ENCODE assay signal across 19 cellular contexts in the genomic region with DNA sequence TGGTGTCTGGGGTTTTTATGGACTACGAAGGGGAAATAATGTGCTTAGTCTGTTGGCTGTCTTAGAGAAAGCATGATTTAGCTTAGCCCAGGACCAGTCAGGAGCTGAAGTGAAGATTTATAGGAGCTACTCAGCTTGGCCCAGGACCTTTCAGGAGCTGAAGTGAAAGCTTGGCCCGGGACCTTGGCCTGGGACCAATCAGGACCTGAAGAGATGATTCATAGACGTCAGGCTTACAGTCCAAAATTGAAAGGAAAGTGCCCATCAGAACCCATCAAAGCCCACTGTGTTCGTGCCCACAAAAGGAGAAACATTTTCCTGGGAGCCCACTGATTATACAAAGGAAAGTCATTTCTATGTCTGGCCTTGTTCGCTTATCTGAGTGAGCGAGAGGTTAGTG. TPM values are rescaled to one million over a fixed set of nuclear protein-coding genes. Genes with fewer than 3 reads are reported as not detected.
DNase-seq lines count a peak whose midpoint lies in the region; ATAC-seq and TF ChIP-seq lines count a peak whose summit lies in the region.
"Had no signal": no experiment of that assay in that cellular context is flagged by ENCODE, and none has a peak within 500 bp of the region (broad histone marks: within the 10 kb centered on the region; RNA-seq: fewer than 3 reads in every experiment).

No MANE protein-coding gene starts in this region.

- H3K27me3 ChIP-seq in ascending aorta (no peaks in the 10 kb centered on the region), aorta (ENCODE audit: control insufficient read depth in 1 of 2, insufficient read depth in 2 of 2, low read length in 1 of 2) (no peaks in the 10 kb centered on the region)
- H3K27me3 ChIP-seq: upper lobe of left lung had no signal

- peaks cover 7 to 16% of the 10 kb centered on the region in 2 donors for H3K4me1 ChIP-seq in ascending aorta
- no peaks in the 10 kb centered on the region for H3K4me1 ChIP-seq in aorta (ENCODE audit: control insufficient read depth in 1 of 2, insufficient read depth in 2 of 2, low read length in 2 of 2)

- H3K36me3 ChIP-seq in ascending aorta (no peaks in the 10 kb centered on the region), aorta (ENCODE audit: control insufficient read depth in 1 of 2, insufficient read depth in 2 of 2, low read length in 1 of 2) (no peaks in the 10 kb centered on the region)
- H3K36me3 ChIP-seq: upper lobe of left lung had no signal

- H3K9me3 ChIP-seq in ascending aorta, result peaks cover 0 to 10% of the 10 kb centered on the region in 2 donors
- peaks cover 2% of the 10 kb centered on the region for H3K9me3 ChIP-seq in aorta (ENCODE audit: control insufficient read depth, low read length)

- ATAC-seq in left cardiac atrium (peak in 1 of 2 donors; percentile 24), Right ventricle myocardium inferior (no peak), aorta (ENCODE audit: low FRiP score) (peak; percentile 67), HG03469 (IDR thresholded peaks at IDR 0.05; ENCODE audit: unreplicated experiment) (no peak)

- 28 to 32% methylated on average over 6 of the region's 6 CpGs for WGBS in aorta, 2 donors

- intact Hi-C loops in left cardiac atrium (cut with DNase I), result no loop called here
- intact Hi-C loops in Right ventricle myocardium inferior (cut with DNase I), result no loop called here
- intact Hi-C loops in ascending aorta (cut with DNase I), result no loop called here
- intact Hi-C loops in aorta (cut with DNase I), result loop anchor here in 1 of 2 donors (10.0 kb wide), 1 partner anchor 391 kb away; a partner anchor contains a TSS

- TF ChIP-seq CTCF in ascending aorta (IDR thresholded peaks at IDR 0.05), result no peak

- DNase-seq in left cardiac atrium (peak; percentile 38), Right ventricle myocardium inferior (ENCODE audit: missing footprints) (no peak), ascending aorta (ENCODE audit: low spot score in 2 of 2) (peak in 1 of 2 donors; percentile 80), iris pigment epithelial cell (ENCODE audit: low read depth) (peak; percentile 35), aorta (peak; percentile 73 to 86), T1000 (lab: John Stamatoyannopoulos, UW) (no peak), NCI-H1105 (lab: John Stamatoyannopoulos, UW) (no peak)
- DNase-seq: 8988T; activated CD4-positive, CD25-positive, alpha-beta regulatory T cell; activated naive CD4-positive, alpha-beta T cell treated with Interleukin-2 at 50 U/mL for 16 hours; central memory CD4-positive, alpha-beta T cell; endodermal cell; NCI-H1105 treated with DMSO at 0.1 percent for 48 hours; NCI-H226; OCI-M1; stimulated activated CD4-positive, alpha-beta T cell treated with anti-CD3 and anti-CD28 coated beads, Interleukin-2, amount 100 ng/mL, for 24 hours; stimulated activated CD8-positive, alpha-beta memory T cell treated with anti-CD3 and anti-CD28 coated beads, Interleukin-4, amount 100 ng/mL, for 48 hours; upper lobe of left lung had no signal

- H3K27ac ChIP-seq in ascending aorta (peak overlapping the region; percentile 70), aorta (ENCODE audit: low read depth in 1 of 2, low read length in 2 of 2) (peak overlapping the region; percentile 69 to 78)
- H3K27ac ChIP-seq: upper lobe of left lung had no signal

- H3K4me3 ChIP-seq in ascending aorta, result peak overlapping the region in 1 of 2 donors; percentile 21
- H3K4me3 ChIP-seq in aorta (ENCODE audit: low read length in 2 of 2), result no peak overlapping the region
- H3K4me3 ChIP-seq: upper lobe of left lung had no signal

RNA-seq across cellular contexts. Expression of a gene that starts 35.6 kb away (rescaled TPM):
- total RNA-seq in left cardiac atrium, result 10 to 100 TPM; 16.0 to 31.6 TPM
- 15.3 TPM for total RNA-seq in Right ventricle myocardium inferior
- 8.6 TPM for total RNA-seq in ascending aorta
- total RNA-seq in aorta, result 10 to 100 TPM; 44.2 to 46.5 TPM
- 10 to 100 TPM in 1 of 2 donors, 1 to 10 TPM in 1; 7.6 to 52.0 TPM for polyA plus RNA-seq in aorta

RNA-seq across cellular contexts. Expression of a gene that starts 42.9 kb away (rescaled TPM):
- total RNA-seq in left cardiac atrium, result 10 to 100 TPM; 47.5 to 63.7 TPM
- 62.6 TPM for total RNA-seq in Right ventricle myocardium inferior
- 24.2 TPM for total RNA-seq in ascending aorta
- total RNA-seq in aorta, result 10 to 100 TPM; 73.6 to 84.3 TPM
- polyA plus RNA-seq in aorta, result 10 to 100 TPM; 28.0 to 51.3 TPM

RNA-seq across cellular contexts. Expression of a gene that starts 43.2 kb away (rescaled TPM):
- total RNA-seq in left cardiac atrium (10 to 100 TPM; 85.1 to 96.0 TPM), Right ventricle myocardium inferior (105 TPM), ascending aorta (47.4 TPM), aorta (10 to 100 TPM; 67.5 to 76.7 TPM)
- polyA plus RNA-seq in aorta, result 10 to 100 TPM; 56.1 to 59.1 TPM

Comparison
In these comparisons a context has a peak if more than half of its experiments do, and no peak if none do; other contexts are left out.
1. DNase-seq: peak in left cardiac atrium (single experiment), iris pigment epithelial cell (single experiment) and aorta (2 of 2); none in Right ventricle myocardium inferior (single experiment), T1000 (single experiment) and NCI-H1105 (single experiment).